ENCODE assay signal across 8 cellular contexts in the genomic region with DNA sequence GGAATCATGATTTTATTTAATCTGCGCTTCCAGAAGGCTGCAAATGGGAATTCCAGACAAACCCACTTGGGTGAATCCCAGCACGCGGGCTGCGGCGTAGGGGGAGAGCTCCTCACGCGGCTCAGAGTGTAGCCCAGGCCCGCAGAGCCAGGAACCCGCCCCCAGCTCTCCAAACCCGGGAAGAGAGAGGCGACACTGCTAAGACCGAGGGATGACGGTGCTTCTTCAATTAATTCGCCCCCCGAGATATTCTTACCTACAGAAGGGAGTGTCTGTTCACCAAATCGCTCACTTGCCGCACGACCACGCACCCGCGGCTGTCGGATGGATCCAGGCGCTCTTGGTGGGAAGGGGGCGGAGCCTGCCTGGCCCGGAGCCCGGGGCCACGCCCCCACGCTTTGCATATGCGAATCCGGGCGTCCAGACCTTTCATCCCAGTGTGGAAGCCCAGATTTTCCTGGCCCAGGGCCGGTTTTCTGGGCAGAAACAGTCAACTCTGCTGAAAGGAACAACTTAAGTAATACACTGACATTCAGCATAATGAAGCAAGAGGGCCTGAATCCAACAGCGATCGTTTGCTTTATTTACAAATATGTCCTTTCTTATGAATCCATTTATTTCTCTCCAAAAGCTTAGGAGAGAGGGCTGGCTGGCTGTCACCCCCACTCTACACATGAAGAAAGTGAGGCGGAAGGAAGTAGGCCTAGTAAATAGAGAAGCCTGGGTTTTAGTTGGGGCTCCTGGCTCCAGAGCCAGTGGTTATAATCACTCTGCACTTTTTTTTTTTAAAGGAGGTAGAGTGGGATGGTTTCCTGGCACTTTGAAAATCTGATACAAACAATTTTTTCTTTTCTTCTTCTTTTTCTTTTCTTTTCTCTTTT. TPM values are rescaled to one million over a fixed set of nuclear protein-coding genes. Genes with fewer than 3 reads are reported as not detected.
DNase-seq lines count a peak whose midpoint lies in the region; ATAC-seq, FAIRE-seq and TF ChIP-seq lines count a peak whose summit lies in the region.

A gene (minus strand): TSS at position 342 of the 881 bp plus-strand sequence. CDS start 15,710 bp downstream, outside the sequence.

- CTCF ChIA-PET in T-cell (lab: Charles Lee), result no interaction called here
- CTCF ChIA-PET in CD8-positive, alpha-beta memory T cell (lab: Charles Lee), result no interaction called here

- peak within 1 kb of the TSS in 1 of 3 donors; percentile 23 for H3K4me3 Mint-ChIP-seq in T-cell
- H3K4me3 Mint-ChIP-seq in CD8-positive, alpha-beta memory T cell, result peak within 1 kb of the TSS in 1 of 7 donors; percentile 10

- H3K4me1 ChIP-seq in ascending aorta, result peaks cover 0 to 7% of the 10 kb centered on the region in 2 donors
- H3K4me1 ChIP-seq in pancreas, result no peaks in the 10 kb centered on the region
- no peaks in the 10 kb centered on the region for H3K4me1 ChIP-seq in CD8-positive, alpha-beta memory T cell (ENCODE audit: insufficient read depth, low read length)

- H3K36me3 Mint-ChIP-seq in T-cell, result no peaks in the 10 kb centered on the region
- no peaks in the 10 kb centered on the region for H3K36me3 Mint-ChIP-seq in CD8-positive, alpha-beta memory T cell

- POLR2A ChIA-PET in T-cell (lab: Charles Lee), result no interaction called here
- POLR2A ChIA-PET in CD8-positive, alpha-beta memory T cell (lab: Charles Lee), result no interaction called here

- H3K27me3 ChIP-seq in ascending aorta (no peaks in the 10 kb centered on the region), pancreas (no peaks in the 10 kb centered on the region)
- H3K27me3 ChIP-seq in CD8-positive, alpha-beta memory T cell (ENCODE audit: insufficient read depth, low read length, poor library complexity, severe bottlenecking), result no peaks in the 10 kb centered on the region

- intact Hi-C loops in ascending aorta (cut with DNase I), result loop anchor here (1.0 to 5.0 kb wide), 3 partner anchors 48 to 311 kb away; no protein-coding TSS in a partner anchor
- intact Hi-C loops in left ventricle myocardium superior (cut with micrococcal nuclease), result no loop called here
- intact Hi-C loops in pancreas (cut with DNase I), result no loop called here

- peak; percentile 23 for FAIRE-seq in pancreas (lab: Jason Lieb, UNC)

- ATAC-seq in left ventricle myocardium superior (peak; percentile 97), pancreas (peak; percentile 90 to 97 (median 95)), GM19395 (IDR thresholded peaks at IDR 0.05; ENCODE audit: unreplicated experiment) (no peak), T-cell (replicated peaks in 1 of 4) (no peak)

- 5% methylated on average over 35 of the region's 35 CpGs for WGBS in pancreas, 2 donors

- H3K27ac ChIP-seq in ascending aorta (peak within 1 kb of the TSS; percentile 59 to 79), pancreas (peak within 1 kb of the TSS in 2 of 4 donors; percentile 31 to 35)
- no peak within 1 kb of the TSS for H3K27ac ChIP-seq in CD8-positive, alpha-beta memory T cell (ENCODE audit: low read depth, low read length)

- H3K4me3 ChIP-seq in ascending aorta (peak within 1 kb of the TSS; percentile 54 to 60), pancreas (peak within 1 kb of the TSS in 3 of 4 donors; percentile 1 to 38 (median 29))
- H3K4me3 ChIP-seq in CD8-positive, alpha-beta memory T cell (ENCODE audit: low read length), result no peak within 1 kb of the TSS

- H3K4me1 Mint-ChIP-seq in T-cell, result peaks cover 0 to 10% (median 0%) of the 10 kb centered on the region in 3 donors
- H3K4me1 Mint-ChIP-seq in CD8-positive, alpha-beta memory T cell, result peaks cover 0 to 3% (median 2%) of the 10 kb centered on the region in 3 donors

- peak; percentile 71 for DNase-seq in AG09319 (ENCODE audit: extremely low read depth, low read depth)
- peak; percentile 46 for DNase-seq in HPDE6-E6E7 (ENCODE audit: extremely low spot score)
- DNase-seq in ascending aorta (ENCODE audit: low spot score in 2 of 2), result peak; percentile 44 to 95
- DNase-seq in left ventricle myocardium superior, result peak; percentile 93
- peak; percentile 61 to 85 (median 79) for DNase-seq in pancreas
- no peak for DNase-seq in T-cell
- no peak for DNase-seq in CD8-positive, alpha-beta memory T cell

- H3K27ac Mint-ChIP-seq in T-cell, result no peak within 1 kb of the TSS
- H3K27ac Mint-ChIP-seq in CD8-positive, alpha-beta memory T cell, result no peak within 1 kb of the TSS

- H3K36me3 ChIP-seq in ascending aorta (no peaks in the 10 kb centered on the region), pancreas (no peaks in the 10 kb centered on the region)
- no peaks in the 10 kb centered on the region for H3K36me3 ChIP-seq in CD8-positive, alpha-beta memory T cell (ENCODE audit: insufficient read depth, low read length)

- H3K9me3 ChIP-seq in ascending aorta (no peaks in the 10 kb centered on the region), pancreas (no peaks in the 10 kb centered on the region)
- no peaks in the 10 kb centered on the region for H3K9me3 ChIP-seq in CD8-positive, alpha-beta memory T cell (ENCODE audit: low read length)

- H3K27me3 Mint-ChIP-seq in T-cell, result peaks cover 18 to 25% of the 10 kb centered on the region in 2 donors
- H3K27me3 Mint-ChIP-seq in CD8-positive, alpha-beta memory T cell, result peaks cover 22 to 37% of the 10 kb centered on the region in 2 donors

- TF ChIP-seq CTCF in AG09319 (IDR thresholded peaks at IDR 0.05; ENCODE audit: low read depth, low read length) (no peak), ascending aorta (IDR thresholded peaks at IDR 0.05) (no peak), pancreas (IDR thresholded peaks at IDR 0.05) (no peak)

- no peaks in the 10 kb centered on the region for H3K9me3 Mint-ChIP-seq in T-cell
- H3K9me3 Mint-ChIP-seq in CD8-positive, alpha-beta memory T cell, result no peaks in the 10 kb centered on the region

RNA-seq across cellular contexts. Expression of the gene that starts here (rescaled TPM):
- total RNA-seq in ascending aorta (16.5 TPM), left ventricle myocardium superior (1.2 TPM), pancreas (1 to 10 TPM; 1.0 to 4.6 (median 3.0) TPM), T-cell (under 1 TPM in 1 of 5 donors, not detected in 4; 0.15 TPM)
- polyA plus RNA-seq in pancreas, result 1 to 10 TPM; 2.3 to 7.1 TPM
- not detected for total RNA-seq in CD8-positive, alpha-beta memory T cell
- polyA plus RNA-seq in CD8-positive, alpha-beta memory T cell, result not detected

Comparison
In these comparisons a context has a peak if more than half of its experiments do, and no peak if none do; other contexts are left out.
1. DNase-seq: peak in AG09319 (single experiment), HPDE6-E6E7 (single experiment), ascending aorta (2 of 2), left ventricle myocardium superior (single experiment) and pancreas (6 of 6); none in T-cell (0 of 34) and CD8-positive, alpha-beta memory T cell (0 of 5).
2. ATAC-seq: peak in left ventricle myocardium superior (single experiment) and pancreas (4 of 4); none in GM19395 (single experiment) and T-cell (0 of 4).